ENCODE assay signal across 8 cellular contexts in the genomic region with DNA sequence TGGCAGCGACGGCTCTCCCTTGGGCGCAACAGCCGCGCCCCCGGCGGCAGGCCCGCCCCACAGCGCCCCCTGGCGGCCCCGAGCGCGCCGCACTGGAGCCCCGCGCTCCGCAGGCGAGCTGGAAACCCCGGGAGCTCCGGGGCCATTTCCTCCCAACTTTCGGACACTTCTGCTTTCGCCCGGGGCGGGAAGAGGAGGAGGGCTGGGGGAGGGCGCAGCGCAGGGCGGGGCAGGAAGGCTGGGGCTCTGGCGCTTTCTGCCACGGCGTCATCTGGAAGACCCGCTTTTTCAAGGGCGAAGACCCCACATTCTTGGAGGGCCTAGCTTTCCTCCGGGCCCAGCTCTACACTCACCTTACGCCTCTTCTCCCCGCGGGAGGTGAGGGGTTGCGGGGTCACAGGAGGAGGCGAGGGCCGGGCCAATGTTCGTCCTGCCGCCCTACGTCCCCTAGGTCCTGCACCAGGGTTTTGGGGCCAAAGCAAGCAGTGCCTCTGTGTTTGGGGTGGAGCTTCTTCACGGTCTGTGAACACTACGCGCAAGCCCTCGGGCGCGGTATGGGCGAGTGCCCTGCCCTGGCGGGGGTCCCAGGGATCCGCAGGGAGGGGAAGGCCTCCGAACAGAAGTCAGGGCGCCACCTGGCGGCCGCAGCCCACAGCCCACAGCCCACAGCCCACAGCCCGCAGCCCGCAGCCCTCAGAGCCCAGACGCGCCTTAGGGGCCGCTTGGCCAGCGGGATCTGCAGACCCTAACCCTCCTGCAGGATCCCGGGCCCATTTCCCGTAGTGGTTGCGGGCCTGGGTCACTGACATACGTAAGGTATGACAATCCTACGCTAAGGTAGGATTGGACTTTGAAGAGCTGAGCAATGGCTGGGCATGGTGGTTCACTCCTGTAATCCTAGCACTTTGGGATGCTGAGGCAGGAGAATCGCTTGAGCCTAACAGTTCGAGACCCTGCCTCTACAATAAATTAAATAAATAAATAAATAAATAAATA. TPM values are rescaled to one million over a fixed set of nuclear protein-coding genes. Genes with fewer than 3 reads are reported as not detected.
DNase-seq lines count a peak whose midpoint lies in the region; TF ChIP-seq lines count a peak whose summit lies in the region.

No MANE protein-coding gene starts in this region.

- H3K4me1 Mint-ChIP-seq in neural progenitor cell: peaks cover 5% of the 10 kb centered on the region

- peak overlapping the region; percentile 81 for H3K27ac Mint-ChIP-seq in neural progenitor cell

- H3K4me3 ChIP-seq in H7 (ENCODE audit: insufficient read depth, low read depth, low read length): peak overlapping the region; percentile 86
- H3K4me3 ChIP-seq in foreskin fibroblast (ENCODE audit: low read depth in 1 of 2, low read length in 2 of 2): peak overlapping the region; percentile 83 to 87
- peak overlapping the region; percentile 87 for H3K4me3 ChIP-seq in neural progenitor cell
- H3K4me3 ChIP-seq in stomach smooth muscle (ENCODE audit: low read length in 2 of 2): peak overlapping the region; percentile 89 to 95

- peak overlapping the region; percentile 86 for H3K4me2 ChIP-seq in neural progenitor cell

- peak overlapping the region; percentile 97 for H2AFZ ChIP-seq in neural progenitor cell (replicated peaks)

- H3K9me3 ChIP-seq in neural progenitor cell (ENCODE audit: low read depth) (no peaks in the 10 kb centered on the region), stomach smooth muscle (ENCODE audit: control insufficient read depth in 2 of 2, low read length in 2 of 2) (no peaks in the 10 kb centered on the region)

- DNase-seq in ELR (ENCODE audit: low read depth) (peak; percentile 93), H7 (peak; percentile 98), LoVo (ENCODE audit: low spot score) (peak; percentile 90), SHP77 treated with DMSO at 0.1 percent for 48 hours (lab: John Stamatoyannopoulos, UW) (peak; percentile 41), activated gamma-delta T cell treated with Interleukin-2 at 50 U/mL for 16 hours (peak; percentile 81), foreskin fibroblast (peak; percentile 87 to 97), neural progenitor cell (ENCODE audit: low spot score) (peak; percentile 97)

- H3K27ac ChIP-seq in neural progenitor cell: no peak overlapping the region
- H3K27ac ChIP-seq in stomach smooth muscle (ENCODE audit: low read length): peak overlapping the region; percentile 89

- no peak overlapping the region for H3K9ac ChIP-seq in neural progenitor cell
- H3K9ac ChIP-seq in stomach smooth muscle (ENCODE audit: low read length in 2 of 2): peak overlapping the region; percentile 91

- no peaks in the 10 kb centered on the region for H3F3A ChIP-seq in neural progenitor cell (ENCODE audit: low read depth)

- H3K27me3 Mint-ChIP-seq in neural progenitor cell (ENCODE audit: insufficient read depth, low read depth): peaks cover 9% of the 10 kb centered on the region

- H4K20me1 ChIP-seq in neural progenitor cell (ENCODE audit: low read depth): no peaks in the 10 kb centered on the region

- H3K9me3 Mint-ChIP-seq in neural progenitor cell: no peaks in the 10 kb centered on the region

- H3K4me1 ChIP-seq in neural progenitor cell (no peaks in the 10 kb centered on the region), stomach smooth muscle (ENCODE audit: control insufficient read depth, insufficient read depth, low read length) (peaks cover 9% of the 10 kb centered on the region)

- H3K4me3 Mint-ChIP-seq in neural progenitor cell: peak overlapping the region; percentile 89

- no peaks in the 10 kb centered on the region for H3K36me3 Mint-ChIP-seq in neural progenitor cell

- TF ChIP-seq CTCF in foreskin fibroblast (IDR thresholded peaks at IDR 0.05; ENCODE audit: low read depth, low read length) (peak; percentile 86), neural progenitor cell (IDR thresholded peaks at IDR 0.05) (peak; percentile 82)

- H3K36me3 ChIP-seq in H7 (replicated peaks; ENCODE audit: control insufficient read depth, insufficient read depth, low read length) (no peaks in the 10 kb centered on the region), neural progenitor cell (no peaks in the 10 kb centered on the region), stomach smooth muscle (ENCODE audit: control insufficient read depth in 2 of 2, insufficient read depth in 2 of 2, low read length in 2 of 2) (no peaks in the 10 kb centered on the region)

- peaks cover 2% of the 10 kb centered on the region; the same call in 1 of the 2 replicates for H3K27me3 ChIP-seq in H7 (ENCODE audit: control insufficient read depth, insufficient read depth, low read length)
- peaks cover 15% of the 10 kb centered on the region for H3K27me3 ChIP-seq in neural progenitor cell
- no peaks in the 10 kb centered on the region for H3K27me3 ChIP-seq in stomach smooth muscle (ENCODE audit: control insufficient read depth in 1 of 2, insufficient read depth in 2 of 2, low read length in 2 of 2)

- H3K79me2 ChIP-seq in neural progenitor cell (ENCODE audit: low read depth): no peaks in the 10 kb centered on the region

RNA-seq across cellular contexts. Expression of a gene that starts 31.1 kb away (rescaled TPM):
- 1.6 and 2.2 TPM in 2 replicates for total RNA-seq in H7 (2014; rRNA removed; shearing (Covaris generic))
- total RNA-seq in neural progenitor cell (ENCODE audit: low replicate concordance): not detected in 2 replicates

RNA-seq across cellular contexts. Expression of a gene that starts 31.2 kb away (rescaled TPM):
- 3.9 and 5.5 TPM in 2 replicates for total RNA-seq in H7 (2014; rRNA removed; shearing (Covaris generic))
- 0.09 TPM in 1 of 2 replicates, not detected in the other for total RNA-seq in neural progenitor cell (ENCODE audit: low replicate concordance)

Comparison
In these comparisons a context has a peak if more than half of its experiments do, and no peak if none do; other contexts are left out.
1. DNase-seq: peak in every context shown above with its lines; median percentile 98 in H7; 97 in neural progenitor cell; 93 in ELR; 92 in foreskin fibroblast; 90 in LoVo; 81 in activated gamma-delta T cell treated with Interleukin-2 at 50 U/mL for 16 hours; 41 in SHP77 treated with DMSO at 0.1 percent for 48 hours.